Comparison of ENCODE assay signal across 1 cellular context in genomic region chr15:74625693-74626092, GRCh38.
TF ChIP-seq lines count a peak whose summit lies in the region.

No MANE protein-coding gene starts in this region.

TF ChIP-seq in HepG2, 621 proteins besides CTCF, POLR2A, EP300 and RAD21:
- TF ChIP-seq MNT (IDR thresholded peaks at IDR 0.05) (peak; percentile 80), ZBTB14 (CRISPR knock-in tag; IDR thresholded peaks at IDR 0.05) (no peak), KAT7 (CRISPR knock-in tag; IDR thresholded peaks at IDR 0.05; ENCODE audit: borderline replicate concordance) (no peak), ZBTB33 (CRISPR knock-in tag; IDR thresholded peaks at IDR 0.05) (no peak), TSC22D2 (CRISPR knock-in tag; IDR thresholded peaks at IDR 0.05; ENCODE audit: borderline replicate concordance) (no peak), DR1 (CRISPR knock-in tag; IDR thresholded peaks at IDR 0.05) (no peak), ZNF317 (CRISPR knock-in tag; IDR thresholded peaks at IDR 0.05) (no peak)
